ENCODE assay signal across 19 cellular contexts in genomic region chr12:3085341-3086125, GRCh38. TPM values are rescaled to one million over a fixed set of nuclear protein-coding genes. Genes with fewer than 3 reads are reported as not detected.
DNase-seq lines count a peak whose midpoint lies in the region; ATAC-seq and TF ChIP-seq lines count a peak whose summit lies in the region.
"Had no signal": no experiment of that assay in that cellular context is flagged by ENCODE, and none has a peak within 500 bp of the region (broad histone marks: within the 10 kb centered on the region; RNA-seq: fewer than 3 reads in every experiment).

No MANE protein-coding gene starts in this region.

- no peaks in the 10 kb centered on the region for H3K9me3 ChIP-seq in heart left ventricle
- no peaks in the 10 kb centered on the region for H3K9me3 ChIP-seq in hepatocyte (ENCODE audit: low read depth)
- no peaks in the 10 kb centered on the region for H3K9me3 ChIP-seq in upper lobe of right lung
- H3K9me3 ChIP-seq: A549, ascending aorta, transverse colon had no signal

- H3K27me3 Mint-ChIP-seq in chondrocyte (ENCODE audit: low read depth), result no peaks in the 10 kb centered on the region

- DNase-seq in heart left ventricle (peak in 1 of 5 donors; percentile 34), Right ventricle myocardium superior (no peak), hepatocyte (ENCODE audit: low spot score) (no peak), mucosa of gallbladder (ENCODE audit: low spot score) (peak; percentile 49), upper lobe of right lung (no peak), amygdala (lab: John Stamatoyannopoulos, UW) (no peak), chondrocyte (ENCODE audit: low spot score) (no peak), NCI-H82 (lab: John Stamatoyannopoulos, UW) (no peak)
- DNase-seq: activated CD4-positive, alpha-beta T cell treated with anti-CD3 and anti-CD28 coated beads for 48 hours; activated naive CD4-positive, alpha-beta T cell treated with Interleukin-2 at 50 U/mL for 16 hours; DMS153; NCI-H2029 treated with DMSO at 0.1 percent for 48 hours; NCI-H526 treated with DMSO at 0.1 percent for 48 hours; transverse colon had no signal

- intact Hi-C loops in heart left ventricle (cut with DNase I), result no loop called here
- intact Hi-C loops in Right ventricle myocardium superior (cut with DNase I), result loop anchor here (5.0 kb wide), 1 partner anchor 37 kb away; no protein-coding TSS in a partner anchor
- intact Hi-C loops in upper lobe of right lung (cut with DNase I), result no loop called here

- H3K36me3 ChIP-seq in heart left ventricle (peaks cover 0 to 10% (median 0%) of the 10 kb centered on the region in 9 donors), hepatocyte (replicated peaks; ENCODE audit: insufficient read depth, low read depth) (no peaks in the 10 kb centered on the region), upper lobe of right lung (no peaks in the 10 kb centered on the region)
- H3K36me3 ChIP-seq: transverse colon had no signal

- H3K27me3 ChIP-seq in heart left ventricle (no peaks in the 10 kb centered on the region), hepatocyte (no peaks in the 10 kb centered on the region), upper lobe of right lung (no peaks in the 10 kb centered on the region)
- H3K27me3 ChIP-seq: ascending aorta, transverse colon had no signal

- no peak overlapping the region for H3K4me3 Mint-ChIP-seq in chondrocyte (ENCODE audit: unreplicated experiment)
- H3K4me3 Mint-ChIP-seq: CD14-positive monocyte, memory B cell had no signal

- H3K4me1 ChIP-seq in heart left ventricle (peaks cover 3 to 87% (median 63%) of the 10 kb centered on the region in 12 donors), hepatocyte (ENCODE audit: insufficient read depth) (peaks cover 39% of the 10 kb centered on the region), upper lobe of right lung (peaks cover 29% of the 10 kb centered on the region)
- H3K4me1 ChIP-seq: A549, ascending aorta, transverse colon had no signal

- H3K27ac Mint-ChIP-seq in chondrocyte (ENCODE audit: unreplicated experiment), result no peak overlapping the region
- H3K27ac Mint-ChIP-seq: memory B cell had no signal

- peak overlapping the region; percentile 51 for H3K4me2 ChIP-seq in hepatocyte
- H3K4me2 ChIP-seq: A549 had no signal

- no peaks in the 10 kb centered on the region for H4K20me1 ChIP-seq in hepatocyte (ENCODE audit: insufficient read depth, poor library complexity, severe bottlenecking)

- H3K36me3 Mint-ChIP-seq in chondrocyte (ENCODE audit: low read depth), result peaks cover 3% of the 10 kb centered on the region
- H3K36me3 Mint-ChIP-seq: CD14-positive monocyte, memory B cell had no signal

- WGBS in heart left ventricle, 4 donors, result 71 to 75% (median 72%) methylated on average over 17 to 18 of the region's 18 CpGs
- WGBS in hepatocyte (ENCODE audit: low lambda C conversion rate, missing lambda C conversion rate), result 62% methylated on average over 18 of the region's 18 CpGs

- ATAC-seq in heart left ventricle (no peak), Right ventricle myocardium superior (ENCODE audit: poor library complexity) (no peak), upper lobe of right lung (no peak)
- ATAC-seq: A549, Panc1 had no signal

- H3K27ac ChIP-seq in heart left ventricle (peak overlapping the region in 11 of 12 donors; percentile 62 to 88 (median 79)), hepatocyte (peak overlapping the region; percentile 44), upper lobe of right lung (peak overlapping the region; percentile 36)
- H3K27ac ChIP-seq: A549, ascending aorta, transverse colon had no signal

- H3K4me3 ChIP-seq in heart left ventricle, result no peak overlapping the region
- no peak overlapping the region for H3K4me3 ChIP-seq in hepatocyte
- H3K4me3 ChIP-seq in upper lobe of right lung, result no peak overlapping the region
- H3K4me3 ChIP-seq: A549, ascending aorta, transverse colon had no signal

- no peaks in the 10 kb centered on the region for H3K9me3 Mint-ChIP-seq in chondrocyte (ENCODE audit: low read depth)
- H3K9me3 Mint-ChIP-seq: memory B cell had no signal

- H2AFZ ChIP-seq in hepatocyte, result no peak overlapping the region

- TF ChIP-seq CTCF in heart left ventricle (IDR thresholded peaks at IDR 0.05) (no peak), hepatocyte (IDR thresholded peaks at IDR 0.05; ENCODE audit: poor library complexity) (no peak), upper lobe of right lung (IDR thresholded peaks at IDR 0.05) (no peak), chondrocyte (IDR thresholded peaks at IDR 0.05) (no peak)

- H3K9me2 ChIP-seq in hepatocyte (replicated peaks; ENCODE audit: insufficient read depth), result no peaks in the 10 kb centered on the region

- peaks cover 34% of the 10 kb centered on the region for H3K79me2 ChIP-seq in hepatocyte

- no peak for TF ChIP-seq POLR2A in heart left ventricle (IDR thresholded peaks at IDR 0.05)

- peaks cover 13% of the 10 kb centered on the region for H3K4me1 Mint-ChIP-seq in chondrocyte (ENCODE audit: low read depth)
- H3K4me1 Mint-ChIP-seq: CD14-positive monocyte, memory B cell had no signal

RNA-seq across cellular contexts. Expression of gene TSPAN9, which starts 8.4 kb away (rescaled TPM):
- total RNA-seq in heart left ventricle (100 to 1,000 TPM in 8 of 9 donors, 10 to 100 TPM in 1; 70.0 to 387 (median 158) TPM), Right ventricle myocardium superior (156 TPM), hepatocyte (35.3 and 38.6 TPM in 2 replicates), mucosa of gallbladder (38.7 TPM), upper lobe of right lung (81.2 TPM), chondrocyte (50.4 to 98.1 TPM (median 54.4 TPM) in 3 replicates)
- polyA plus RNA-seq in heart left ventricle (100 to 1,000 TPM; 109 to 120 TPM), hepatocyte (16.6 and 19.8 TPM in 2 replicates)
